ENCODE assay signal across 19 cellular contexts in genomic region chr9:105700598-105701544, GRCh38. TPM values are rescaled to one million over a fixed set of nuclear protein-coding genes. Genes with fewer than 3 reads are reported as not detected.
DNase-seq lines count a peak whose midpoint lies in the region; ATAC-seq and TF ChIP-seq lines count a peak whose summit lies in the region.
"Had no signal": no experiment of that assay in that cellular context is flagged by ENCODE, and none has a peak within 500 bp of the region (broad histone marks: within the 10 kb centered on the region; RNA-seq: fewer than 3 reads in every experiment).

No MANE protein-coding gene starts in this region.

- WGBS in stomach, 5 donors = 45 to 70% (median 59%) methylated on average over 4 of the region's 4 CpGs

- H3K36me3 Mint-ChIP-seq in CD14-positive monocyte = no peaks in the 10 kb centered on the region

- H3K4me3 ChIP-seq in OCI-LY7 (ENCODE audit: low read depth, low read length, poor library complexity, severe bottlenecking) = no peak overlapping the region
- no peak overlapping the region for H3K4me3 ChIP-seq in stomach
- H3K4me3 ChIP-seq: SK-N-MC had no signal

- H3K4me1 ChIP-seq in OCI-LY7 (ENCODE audit: insufficient read depth, low read length, poor library complexity, severe bottlenecking) (peaks cover 8% of the 10 kb centered on the region), stomach (peaks cover 0 to 6% (median 0%) of the 10 kb centered on the region in 4 donors)

- H3K27me3 Mint-ChIP-seq in CD14-positive monocyte (ENCODE audit: low read depth in 3 of 3) = peaks cover 0 to 2% (median 2%) of the 10 kb centered on the region in 3 donors

- POLR2A ChIA-PET in OCI-LY7 (lab: Charles Lee) = no interaction called here

- no peaks in the 10 kb centered on the region for H3K9me2 ChIP-seq in OCI-LY7 (ENCODE audit: insufficient read depth, low read length)

- H3K79me2 ChIP-seq in OCI-LY7 (ENCODE audit: insufficient read depth, low read depth, low read length) = peaks cover 22% of the 10 kb centered on the region

- H3K4me2 ChIP-seq in OCI-LY7 (ENCODE audit: low read length) = peak overlapping the region; percentile 18; the same call in 1 of the 2 replicates

- H3K27me3 ChIP-seq in stomach = no peaks in the 10 kb centered on the region

- H4K20me1 ChIP-seq in OCI-LY7 (ENCODE audit: insufficient read depth, low read length) = peaks cover 10% of the 10 kb centered on the region; the same call in 1 of the 2 replicates

- no peak overlapping the region for H2AFZ ChIP-seq in OCI-LY7 (ENCODE audit: low read length)

- H3K4me1 Mint-ChIP-seq in CD14-positive monocyte = peaks cover 9% of the 10 kb centered on the region

- ATAC-seq in left colon = peak; percentile 91
- ATAC-seq in GM21526 (IDR thresholded peaks at IDR 0.05; ENCODE audit: low FRiP score, unreplicated experiment) = no peak
- no peak for ATAC-seq in GM19467 (IDR thresholded peaks at IDR 0.05; ENCODE audit: unreplicated experiment)

- no peak for TF ChIP-seq EP300 in stomach (IDR thresholded peaks at IDR 0.05)

- H3K27ac ChIP-seq in OCI-LY7 (ENCODE audit: low read depth, low read length, poor library complexity, severe bottlenecking) (no peak overlapping the region), stomach (no peak overlapping the region)
- H3K27ac ChIP-seq: 22Rv1, C4-2B, SK-N-MC had no signal

- no TSS peak for BruUV-seq in OCI-LY7 (replicated peaks; lab: Mats Ljungman, UMichigan)

- CTCF ChIA-PET in OCI-LY7 (lab: Charles Lee; ENCODE audit: unreplicated experiment) = no interaction called here

- no peak for TF ChIP-seq CTCF in OCI-LY7 (conservative IDR thresholded peaks at IDR 0.05; ENCODE audit: low read length)
- TF ChIP-seq CTCF in stomach (IDR thresholded peaks at IDR 0.05) = no peak
- TF ChIP-seq CTCF in CD14-positive monocyte (IDR thresholded peaks at IDR 0.05) = no peak

- no peak for TF ChIP-seq POLR2A in stomach (IDR thresholded peaks at IDR 0.05)

- H3K9me3 ChIP-seq in OCI-LY7 (ENCODE audit: low read length) (no peaks in the 10 kb centered on the region), stomach (no peaks in the 10 kb centered on the region)

- peaks cover 0 to 2% (median 0%) of the 10 kb centered on the region in 7 donors for H3K9me3 Mint-ChIP-seq in CD14-positive monocyte

- DNase-seq in NOMO-1 treated with DMSO at 0.1 percent for 48 hours (lab: John Stamatoyannopoulos, UW; ENCODE audit: unreplicated experiment) (peak; percentile 7), NOMO-1 treated with dmso at 0.1 percent for 144 hours (lab: John Stamatoyannopoulos, UW; ENCODE audit: unreplicated experiment) (no peak), OCI-LY7 (ENCODE audit: low spot score) (no peak), left colon (peak; percentile 26 to 34), stomach (no peak), CD14-positive monocyte (ENCODE audit: low spot score) (no peak)
- DNase-seq: DMS79; IMR-90; NCI-H1092; NCI-H2227 treated with DMSO at 0.1 percent for 48 hours; NCI-H526 treated with DMSO at 0.1 percent for 48 hours; NK-92 treated with Interleukin-12 subunit alpha and Interleukin-12 subunit beta, amount 100 ng/mL, for 24 hours; T-helper 1 cell had no signal

- H3K4me3 Mint-ChIP-seq in CD14-positive monocyte = no peak overlapping the region

- H3K36me3 ChIP-seq in OCI-LY7 (ENCODE audit: insufficient read depth, low read length) (no peaks in the 10 kb centered on the region), stomach (peaks cover 0 to 4% (median under 1%) of the 10 kb centered on the region in 4 donors)

- no peak overlapping the region for H3K27ac Mint-ChIP-seq in CD14-positive monocyte

- intact Hi-C loops in OCI-LY7 (cut with micrococcal nuclease; ENCODE audit: unreplicated experiment) = no loop called here
- intact Hi-C loops in left colon (cut with DNase I, micrococcal nuclease) = no loop called here
- intact Hi-C loops in stomach (cut with DNase I; ENCODE audit: low total_unique reads) = no loop called here
- intact Hi-C loops in CD14-positive monocyte (cut with micrococcal nuclease) = no loop called here

RNA-seq across cellular contexts. Expression of gene TMEM38B, which starts 6.5 kb away (rescaled TPM):
- 11.9 and 15.9 TPM in 2 replicates for total RNA-seq in OCI-LY7 (2014; rRNA removed; shearing (Covaris generic))
- total RNA-seq in OCI-LY7 (2022) (22.5 and 23.1 TPM in 2 replicates), left colon (10 to 100 TPM; 21.7 to 25.7 TPM), stomach (10 to 100 TPM in 3 of 5 donors, 1 to 10 TPM in 1, under 1 TPM in 1; 0.87 to 26.8 (median 15.4) TPM)
- polyA plus RNA-seq in stomach (1 to 10 TPM; 1.7 to 3.8 (median 3.1) TPM), CD14-positive monocyte (10 to 100 TPM; 12.2 to 14.8 TPM)

RNA-seq across cellular contexts. Expression of gene TAL2, which starts 38.6 kb away (rescaled TPM):
- total RNA-seq in OCI-LY7 (2014; rRNA removed; shearing (Covaris generic)) = not detected in 2 replicates
- total RNA-seq in OCI-LY7 (2022) (not detected in 2 replicates), left colon (not detected), stomach (1 to 10 TPM in 1 of 5 donors, not detected in 4; 1.3 TPM)
- polyA plus RNA-seq in stomach (not detected), CD14-positive monocyte (not detected)
- total RNA-seq: IMR-90, M059J had no signal

Comparison
In these comparisons a context has a peak if more than half of its experiments do, and no peak if none do; other contexts are left out.
1. DNase-seq: peak in NOMO-1 treated with DMSO at 0.1 percent for 48 hours (single experiment) and left colon (2 of 2); none in NOMO-1 treated with dmso at 0.1 percent for 144 hours (single experiment), OCI-LY7 (single experiment), stomach (single experiment) and CD14-positive monocyte (single experiment).